ENCODE assay signal across 35 cellular contexts in the genomic region with DNA sequence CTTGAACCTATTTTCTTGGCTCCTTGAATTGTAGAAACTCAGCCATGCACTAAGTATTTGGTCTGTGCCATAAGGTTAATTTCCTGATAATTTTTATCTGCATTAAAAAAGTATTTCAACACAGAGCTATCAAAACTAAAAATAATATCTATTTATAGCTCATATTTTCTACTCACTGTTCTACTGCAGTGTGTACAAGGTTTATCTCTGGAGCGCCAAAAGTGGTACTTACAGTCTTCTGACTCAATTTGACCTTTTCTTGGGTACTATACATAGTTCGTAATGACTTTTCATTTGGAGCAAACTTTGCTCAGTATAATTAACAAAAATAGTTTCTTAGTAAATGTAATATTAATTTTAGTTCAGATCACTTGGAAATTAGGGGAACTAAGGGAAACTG.
"Had no signal": no experiment of that assay in that cellular context is flagged by ENCODE, and none has a peak within 500 bp of the region (broad histone marks: within the 10 kb centered on the region; RNA-seq: fewer than 3 reads in every experiment).

No MANE protein-coding gene starts in this region.

- H3K4me3 ChIP-seq: colonic mucosa, gastrocnemius medialis, mucosa of descending colon, pancreas, smooth muscle cell, suprapubic skin, transverse colon, upper lobe of right lung, uterus had no signal

- H3K36me3 ChIP-seq: uterus had no signal

- H3K27ac ChIP-seq: colonic mucosa, epithelial cell of prostate, gastrocnemius medialis, neutrophil, pancreas, suprapubic skin, transverse colon, upper lobe of right lung, uterus had no signal

- ATAC-seq: esophagus mucosa; gastrocnemius medialis; left colon; mucosa of descending colon; natural killer cell treated with Interleukin-12 subunit alpha and Interleukin-12 subunit beta and Interleukin-15 and Interleukin-18, amount 100 ng/mL, for 72 hours; pancreas; sciatic nerve; stimulated activated naive CD8-positive, alpha-beta T cell treated with anti-CD3 and anti-CD28 coated beads, Interleukin-15, amount 100 ng/mL, for 72 hours; upper lobe of right lung had no signal

- DNase-seq: colonic mucosa; effector CD8-positive, alpha-beta T cell; endodermal cell; foreskin fibroblast; gastrocnemius medialis; head of caudate nucleus; hippocampal formation; immature natural killer cell; islet precursor cell; kidney glomerular epithelial cell; left colon; mesenchymal stem cell; mucosa of descending colon; naive B cell; pancreas; retina; stimulated activated CD4-positive, alpha-beta T cell treated with anti-CD3 and anti-CD28 coated beads, Interleukin-12 subunit alpha, Interleukin-12 subunit beta, amount 100 ng/mL, for 4 hours; stimulated activated CD4-positive, alpha-beta T cell treated with anti-CD3 and anti-CD28 coated beads, Interleukin-1b, Interleukin-23, amount 100 ng/mL, for 48 hours; stimulated activated CD4-positive, alpha-beta T cell treated with anti-CD3 and anti-CD28 coated beads, Interleukin-4, amount 100 ng/mL, for 1 hour; stimulated activated CD8-positive, alpha-beta memory T cell treated with anti-CD3 and anti-CD28 coated beads, Interleukin-4, amount 100 ng/mL, for 48 hours; stimulated activated naive CD4-positive, alpha-beta T cell; stimulated activated naive CD8-positive, alpha-beta T cell treated with anti-CD3 and anti-CD28 coated beads, Interleukin-15, amount 100 ng/mL, for 72 hours; transverse colon; upper lobe of right lung; uterus had no signal

- H3K4me2 ChIP-seq: smooth muscle cell had no signal

- H3K27ac Mint-ChIP-seq: dendritic cell treated with granulocyte-macrophage colony-stimulating factor and Interleukin-4, amounts not matched to agents 40 ng/mL and 50 ng/mL, for 4 days; endodermal cell; immature natural killer cell; mesothelial cell of epicardium; naive B cell; natural killer cell treated with Interleukin-12 subunit alpha and Interleukin-12 subunit beta and Interleukin-15 and Interleukin-18, amount 100 ng/mL, for 72 hours; stimulated activated naive CD8-positive, alpha-beta T cell treated with anti-CD3 and anti-CD28 coated beads, Interleukin-15, amount 100 ng/mL, for 72 hours had no signal

- FAIRE-seq: pancreas had no signal

- H3K4me1 ChIP-seq: colonic mucosa, pancreas, suprapubic skin, transverse colon, upper lobe of right lung, uterus had no signal

- H3K27me3 Mint-ChIP-seq: dendritic cell treated with granulocyte-macrophage colony-stimulating factor and Interleukin-4, amounts not matched to agents 40 ng/mL and 50 ng/mL, for 4 days; naive B cell; natural killer cell treated with Interleukin-12 subunit alpha and Interleukin-12 subunit beta and Interleukin-15 and Interleukin-18, amount 100 ng/mL, for 72 hours; stimulated activated naive CD8-positive, alpha-beta T cell treated with anti-CD3 and anti-CD28 coated beads, Interleukin-15, amount 100 ng/mL, for 72 hours had no signal

- H3K27me3 ChIP-seq: colonic mucosa, gastrocnemius medialis, neutrophil, pancreas, suprapubic skin, transverse colon, upper lobe of right lung, uterus had no signal

- H3K4me3 Mint-ChIP-seq: dendritic cell treated with granulocyte-macrophage colony-stimulating factor and Interleukin-4, amounts not matched to agents 40 ng/mL and 50 ng/mL, for 4 days; endodermal cell; immature natural killer cell; mesothelial cell of epicardium; naive B cell; natural killer cell treated with Interleukin-12 subunit alpha and Interleukin-12 subunit beta and Interleukin-15 and Interleukin-18, amount 100 ng/mL, for 72 hours; neural crest cell; stimulated activated naive CD8-positive, alpha-beta T cell treated with anti-CD3 and anti-CD28 coated beads, Interleukin-15, amount 100 ng/mL, for 72 hours had no signal

- H3K9me3 Mint-ChIP-seq: dendritic cell treated with granulocyte-macrophage colony-stimulating factor and Interleukin-4, amounts not matched to agents 40 ng/mL and 50 ng/mL, for 4 days; endodermal cell; immature natural killer cell had no signal

- H3K4me1 Mint-ChIP-seq: endodermal cell; immature natural killer cell; mesothelial cell of epicardium; neural crest cell; stimulated activated naive CD8-positive, alpha-beta T cell treated with anti-CD3 and anti-CD28 coated beads, Interleukin-15, amount 100 ng/mL, for 72 hours had no signal

- H3K9me3 ChIP-seq: colonic mucosa, gastrocnemius medialis, neutrophil, pancreas, transverse colon, upper lobe of right lung, uterus had no signal
